In genomic region chr11:27013741-27014415, GRCh38 we compare ENCODE assay signal across 14 cellular contexts. TPM values are rescaled to one million over a fixed set of nuclear protein-coding genes. Genes with fewer than 3 reads are reported as not detected.
A peak's percentile ranks its signal among the peaks of the same experiment; 100 is the strongest.
DNase-seq lines count a peak whose midpoint lies in the region; ATAC-seq, FAIRE-seq and TF ChIP-seq lines count a peak whose summit lies in the region.
"Had no signal": no experiment of that assay in that cellular context is flagged by ENCODE, and none has a peak within 500 bp of the region (broad histone marks: within the 10 kb centered on the region; RNA-seq: fewer than 3 reads in every experiment).

No MANE protein-coding gene starts in this region.

- no peak overlapping the region for H2BK120ac ChIP-seq in mesendoderm (ENCODE audit: low read depth, low read length)

- H3K27ac ChIP-seq in mesendoderm (ENCODE audit: low read depth, low read length) (no peak overlapping the region), tibial artery (peak overlapping the region; percentile 50 to 54), right lobe of liver (no peak overlapping the region)

- no peak overlapping the region for H3K23ac ChIP-seq in mesendoderm (ENCODE audit: low read length)

- no peak for FAIRE-seq in bronchial epithelial cell (lab: Jason Lieb, UNC)
- FAIRE-seq: colon, H1 had no signal

- no peaks in the 10 kb centered on the region for H3K79me2 ChIP-seq in mesendoderm (ENCODE audit: control insufficient read depth, insufficient read depth, low read length)

- no peak overlapping the region for H3K9ac ChIP-seq in mesendoderm (ENCODE audit: low read length)

- no peak for ATAC-seq in HG02970 (IDR thresholded peaks at IDR 0.05; ENCODE audit: low FRiP score, unreplicated experiment)
- no peak for ATAC-seq in right lobe of liver
- ATAC-seq: CD8-positive, alpha-beta T cell; SK-N-SH treated with all-trans-retinoic acid at 6 μM for 48 hours had no signal

- no peak overlapping the region for H3K4ac ChIP-seq in mesendoderm (ENCODE audit: low read depth, low read length)

- no peak for TF ChIP-seq POLR2A in right lobe of liver (IDR thresholded peaks at IDR 0.05)

- H3K56ac ChIP-seq in mesendoderm (ENCODE audit: low read length), result no peak overlapping the region

- H3K4me3 ChIP-seq in bronchial epithelial cell (ENCODE audit: low read depth, low read length) (no peak overlapping the region), mesendoderm (ENCODE audit: low read length) (no peak overlapping the region), tibial artery (no peak overlapping the region), right lobe of liver (no peak overlapping the region)

- H4K5ac ChIP-seq in mesendoderm (ENCODE audit: low read length), result no peak overlapping the region

- H3K9me3 ChIP-seq in tibial artery, result no peaks in the 10 kb centered on the region
- no peaks in the 10 kb centered on the region for H3K9me3 ChIP-seq in right lobe of liver

- H3K36me3 ChIP-seq in bronchial epithelial cell (ENCODE audit: control insufficient read depth, insufficient read depth, low read length) (no peaks in the 10 kb centered on the region), mesendoderm (ENCODE audit: control insufficient read depth, insufficient read depth, low read length) (no peaks in the 10 kb centered on the region), tibial artery (no peaks in the 10 kb centered on the region), right lobe of liver (no peaks in the 10 kb centered on the region)

- TF ChIP-seq CTCF in bronchial epithelial cell (IDR thresholded peaks at IDR 0.05; ENCODE audit: insufficient read depth, low read length, severe bottlenecking), result no peak
- TF ChIP-seq CTCF in tibial artery (IDR thresholded peaks at IDR 0.05), result no peak
- TF ChIP-seq CTCF in right lobe of liver (IDR thresholded peaks at IDR 0.05), result no peak

- H3K4me2 ChIP-seq in mesendoderm (ENCODE audit: low read length), result no peak overlapping the region

- H3K4me1 ChIP-seq in mesendoderm (ENCODE audit: control insufficient read depth, low read depth, low read length) (no peaks in the 10 kb centered on the region), tibial artery (peaks cover 0 to 34% (median 15%) of the 10 kb centered on the region in 4 donors), right lobe of liver (no peaks in the 10 kb centered on the region)

- WGBS in mesendoderm (ENCODE audit: extremely low coverage, insufficient coverage, low lambda C conversion rate), result no CpG with 5 or more reads among the region's 6 CpGs
- WGBS in right lobe of liver (ENCODE audit: insufficient coverage, low coverage, low lambda C conversion rate, missing lambda C conversion rate), result 72% methylated on average over 6 of the region's 6 CpGs

- no peaks in the 10 kb centered on the region for H3K79me1 ChIP-seq in mesendoderm (ENCODE audit: low read length)

- no peak overlapping the region for H4K8ac ChIP-seq in mesendoderm (ENCODE audit: low read depth, low read length)

- DNase-seq in NCI-H2227 (lab: John Stamatoyannopoulos, UW; ENCODE audit: unreplicated experiment), result peak; percentile 64
- DNase-seq in bronchial epithelial cell (ENCODE audit: low read depth), result peak; percentile 87
- peak; percentile 45 for DNase-seq in mesendoderm
- no peak for DNase-seq in tibial artery
- no peak for DNase-seq in midbrain (lab: John Stamatoyannopoulos, UW)
- DNase-seq in right lobe of liver, result no peak
- DNase-seq: activated naive CD4-positive, alpha-beta T cell treated with anti-CD3 and anti-CD28 coated beads for 36 hours; CD8-positive, alpha-beta T cell; NCI-H1930; NK-92 treated with Interleukin-12 subunit alpha and Interleukin-12 subunit beta, amount 100 ng/mL, for 24 hours had no signal

- H2AK5ac ChIP-seq in mesendoderm (ENCODE audit: low read length), result no peak overlapping the region

- H3K27me3 ChIP-seq in bronchial epithelial cell (ENCODE audit: control insufficient read depth, insufficient read depth, low read length) (no peaks in the 10 kb centered on the region), mesendoderm (ENCODE audit: insufficient read depth, low read length, poor library complexity) (no peaks in the 10 kb centered on the region), tibial artery (no peaks in the 10 kb centered on the region), right lobe of liver (no peaks in the 10 kb centered on the region)

- intact Hi-C loops in tibial artery (cut with DNase I; ENCODE audit: low total_unique reads) (no loop called here), right lobe of liver (cut with DNase I) (no loop called here)

- H2BK5ac ChIP-seq in mesendoderm (ENCODE audit: low read length), result no peak overlapping the region

- H3K18ac ChIP-seq in mesendoderm (ENCODE audit: low read length), result no peak overlapping the region

- no peak overlapping the region for H2BK15ac ChIP-seq in mesendoderm (replicated peaks; ENCODE audit: low read depth)

RNA-seq across cellular contexts. Expression of gene FIBIN, which starts 20.0 kb away (rescaled TPM):
- 14.2 and 33.4 TPM in 2 replicates for total RNA-seq in bronchial epithelial cell
- 0.08 TPM for polyA plus RNA-seq in mesendoderm (2013, experiment 1 of 2)
- polyA plus RNA-seq in mesendoderm (2013, experiment 2 of 2), result 0.08 TPM
- total RNA-seq in right lobe of liver, result 1 to 10 TPM in 3 of 6 experiments, under 1 TPM in 3; 0.87 to 1.6 (median 1.1) TPM
- total RNA-seq: activated naive CD4-positive, alpha-beta T cell treated with anti-CD3 and anti-CD28 coated beads for 36 hours; CD8-positive, alpha-beta T cell had no signal

RNA-seq across cellular contexts. Expression of gene BBOX1, which starts 26.7 kb away (rescaled TPM):
- 1.3 and 5.6 TPM in 2 replicates for total RNA-seq in bronchial epithelial cell
- not detected for polyA plus RNA-seq in mesendoderm (2013, experiment 1 of 2)
- polyA plus RNA-seq in mesendoderm (2013, experiment 2 of 2), result not detected
- 10 to 100 TPM in 4 of 6 experiments, 1 to 10 TPM in 2; 1.9 to 25.3 (median 13.9) TPM for total RNA-seq in right lobe of liver
- total RNA-seq: activated naive CD4-positive, alpha-beta T cell treated with anti-CD3 and anti-CD28 coated beads for 36 hours; CD8-positive, alpha-beta T cell; H1 had no signal
- polyA plus RNA-seq: H1 had no signal

Comparison
In these comparisons a context has a peak if more than half of its experiments do, and no peak if none do; other contexts are left out.
1. DNase-seq: peak in NCI-H2227 (single experiment), bronchial epithelial cell (single experiment) and mesendoderm (single experiment); none in tibial artery (0 of 2), midbrain (single experiment) and right lobe of liver (0 of 3).
2. H3K27ac ChIP-seq: peak in tibial artery (2 of 2); none in mesendoderm (single experiment) and right lobe of liver (0 of 3).